ENCODE assay signal across 8 cellular contexts in genomic region chr4:124712417-124713212, GRCh38. TPM values are rescaled to one million over a fixed set of nuclear protein-coding genes. Genes with fewer than 3 reads are reported as not detected.
DNase-seq lines count a peak whose midpoint lies in the region; FAIRE-seq and TF ChIP-seq lines count a peak whose summit lies in the region.

TSS of gene ANKRD50 (minus strand) at chr4:124712732. CDS start at chr4:124710511, 2,221 bp downstream.

- H3K27ac Mint-ChIP-seq in activated naive CD4-positive, alpha-beta T cell treated with anti-CD3 and anti-CD28 coated beads for 36 hours, result no peak within 1 kb of the TSS

- peak; percentile 95 for DNase-seq in ELF-1 (ENCODE audit: low read depth, low spot score)
- peak; percentile 92 for DNase-seq in H4 (ENCODE audit: low spot score)
- peak; percentile 40 for DNase-seq in LNCaP clone FGC (ENCODE audit: low read depth)
- DNase-seq in RWPE1 (ENCODE audit: low spot score), result peak; percentile 92
- peak; percentile 70 for DNase-seq in activated naive CD4-positive, alpha-beta T cell treated with anti-CD3 and anti-CD28 coated beads for 36 hours
- peak; percentile 88 to 90 for DNase-seq in frontal cortex (ENCODE audit: low spot score in 2 of 2)
- peak; percentile 63 to 98 (median 85) for DNase-seq in substantia nigra (lab: John Stamatoyannopoulos, UW)

- H3K9me3 Mint-ChIP-seq in activated naive CD4-positive, alpha-beta T cell treated with anti-CD3 and anti-CD28 coated beads for 36 hours, result no peaks in the 10 kb centered on the region

- peaks cover 10% of the 10 kb centered on the region for H3K27me3 Mint-ChIP-seq in activated naive CD4-positive, alpha-beta T cell treated with anti-CD3 and anti-CD28 coated beads for 36 hours (ENCODE audit: low read depth)

- H3K4me3 ChIP-seq in LNCaP clone FGC (ENCODE audit: low read depth, low read length), result peak within 1 kb of the TSS; percentile 66
- peak within 1 kb of the TSS; percentile 99 for H3K4me3 ChIP-seq in neuron (ENCODE audit: low read length)

- H3K27ac ChIP-seq in RWPE1, result peak within 1 kb of the TSS; percentile 100
- peak within 1 kb of the TSS; percentile 96 for H3K27ac ChIP-seq in substantia nigra (ENCODE audit: low read depth, low read length, poor library complexity, severe bottlenecking)

- TF ChIP-seq CTCF in LNCaP clone FGC (IDR thresholded peaks at IDR 0.05; ENCODE audit: control insufficient read depth, extremely low read depth, insufficient read depth) (no peak), RWPE1 (conservative IDR thresholded peaks at IDR 0.05; ENCODE audit: low read depth) (no peak)

- H3K9me3 ChIP-seq in neuron (ENCODE audit: low read length), result no peaks in the 10 kb centered on the region

- H3K4me1 Mint-ChIP-seq in activated naive CD4-positive, alpha-beta T cell treated with anti-CD3 and anti-CD28 coated beads for 36 hours (ENCODE audit: low read depth), result peaks cover 7% of the 10 kb centered on the region

- H3K27me3 ChIP-seq in neuron (ENCODE audit: insufficient read depth, low read length), result no peaks in the 10 kb centered on the region

- FAIRE-seq in frontal cortex (lab: Jason Lieb, UNC), result no peak

- H3K4me1 ChIP-seq in neuron (ENCODE audit: insufficient read depth, low read length), result peaks cover 38% of the 10 kb centered on the region

- CTCF ChIA-PET in RWPE1 (lab: Yijun Ruan, JAX), result no interaction called here
- CTCF ChIA-PET in activated naive CD4-positive, alpha-beta T cell treated with anti-CD3 and anti-CD28 coated beads for 36 hours (lab: Charles Lee), result no interaction called here

- POLR2A ChIA-PET in RWPE1 (lab: Yijun Ruan, JAX; ENCODE audit: low non-redundant PET), result interaction anchor here (0.6 kb wide), 1 partner anchor 531 kb away, joined by 3 read pairs; no protein-coding TSS in a partner anchor

- H3K4me3 Mint-ChIP-seq in activated naive CD4-positive, alpha-beta T cell treated with anti-CD3 and anti-CD28 coated beads for 36 hours, result peak within 1 kb of the TSS; percentile 84

- H2AFZ ChIP-seq in neuron (ENCODE audit: low read depth, low read length), result peak within 1 kb of the TSS; percentile 66

- intact Hi-C loops in activated naive CD4-positive, alpha-beta T cell treated with anti-CD3 and anti-CD28 coated beads for 36 hours (cut with micrococcal nuclease), result loop anchor here (10.0 kb wide), 1 partner anchor 378 kb away; no protein-coding TSS in a partner anchor

- peaks cover 2% of the 10 kb centered on the region for H3K36me3 ChIP-seq in neuron (ENCODE audit: insufficient read depth, low read length)

- no peaks in the 10 kb centered on the region for H3K36me3 Mint-ChIP-seq in activated naive CD4-positive, alpha-beta T cell treated with anti-CD3 and anti-CD28 coated beads for 36 hours (ENCODE audit: low read depth)

RNA-seq across cellular contexts. Expression of gene ANKRD50, which starts in this region (rescaled TPM):
- total RNA-seq in H4 (2014; rRNA removed; shearing (Covaris generic)), result 8.6 and 8.7 TPM in 2 replicates
- under 1 TPM; 0.57 to 0.74 TPM for total RNA-seq in activated naive CD4-positive, alpha-beta T cell treated with anti-CD3 and anti-CD28 coated beads for 36 hours
- total RNA-seq in frontal cortex, result 84.8 TPM

Comparison
In these comparisons a context has a peak if more than half of its experiments do, and no peak if none do; other contexts are left out.
1. Peak in every context shown above with its lines: DNase-seq, H3K4me3 ChIP-seq and H3K27ac ChIP-seq.
2. Peak in DNase-seq in activated naive CD4-positive, alpha-beta T cell treated with anti-CD3 and anti-CD28 coated beads for 36 hours; RNA of the gene not detected or under 1 TPM.
3. DNase-seq: peak in every context shown above with its lines; median percentile 95 in ELF-1; 92 in H4; 92 in RWPE1; 89 in frontal cortex; 85 in substantia nigra; 70 in activated naive CD4-positive, alpha-beta T cell treated with anti-CD3 and anti-CD28 coated beads for 36 hours; 40 in LNCaP clone FGC.